Comparison of ENCODE assay signal across 13 cellular contexts in the genomic region with DNA sequence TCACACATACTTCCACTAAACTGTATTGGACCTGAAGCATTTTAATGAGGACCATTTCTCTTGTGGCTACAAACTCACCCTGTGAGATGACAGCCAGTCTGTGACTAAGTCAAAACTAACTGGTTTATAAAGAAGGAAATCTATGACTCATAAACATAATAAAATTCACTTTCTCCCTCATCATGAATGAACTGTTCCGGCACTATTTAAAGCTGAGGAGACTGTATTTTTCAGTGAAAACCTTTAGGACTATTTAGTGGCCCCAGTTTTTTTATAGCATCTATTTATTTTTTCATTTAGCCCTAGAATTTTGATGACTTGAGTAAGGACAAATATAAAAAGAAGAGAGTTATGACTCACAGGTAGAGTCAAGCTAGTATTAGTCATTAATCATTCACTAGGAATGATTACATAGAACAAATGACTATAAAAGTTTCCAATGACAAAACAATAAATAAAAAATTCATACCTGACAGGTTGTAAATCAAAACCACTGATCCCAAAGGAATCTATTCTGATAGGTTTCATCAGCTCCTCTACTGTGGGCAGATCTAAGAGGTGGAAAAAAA. TPM values are rescaled to one million over a fixed set of nuclear protein-coding genes. Genes with fewer than 3 reads are reported as not detected.
DNase-seq lines count a peak whose midpoint lies in the region; ATAC-seq and TF ChIP-seq lines count a peak whose summit lies in the region.
"Had no signal": no experiment of that assay in that cellular context is flagged by ENCODE, and none has a peak within 500 bp of the region (broad histone marks: within the 10 kb centered on the region; RNA-seq: fewer than 3 reads in every experiment).

No MANE protein-coding gene starts in this region.

- no peak overlapping the region for H4K5ac ChIP-seq in IMR-90 (ENCODE audit: low read depth, low read length)

- no peak overlapping the region for H3K27ac ChIP-seq in IMR-90 (ENCODE audit: insufficient read depth, low read length)
- H3K27ac ChIP-seq: skin epidermis had no signal

- no peak overlapping the region for H3K9ac ChIP-seq in IMR-90 (ENCODE audit: low read depth, low read length)

- dilution Hi-C loops in IMR-90 (cut with HindIII; ENCODE audit: low sequenced_read_pairs, unreplicated experiment), result no loop called here

- ATAC-seq in IMR-90 (ENCODE audit: low read depth) (peak; percentile 96), GM18867 (IDR thresholded peaks at IDR 0.05; ENCODE audit: unreplicated experiment) (no peak), left ventricle myocardium superior (no peak), HG03196 (IDR thresholded peaks at IDR 0.05; ENCODE audit: unreplicated experiment) (no peak)
- ATAC-seq: Right ventricle myocardium inferior had no signal

- H4K20me1 ChIP-seq in IMR-90 (ENCODE audit: insufficient read depth, low read length), result peaks cover 3% of the 10 kb centered on the region; the same call in 1 of the 2 replicates

- H2AK9ac ChIP-seq in IMR-90 (replicated peaks; ENCODE audit: low read depth, low read length, poor library complexity), result no peak overlapping the region

- H3K4me1 ChIP-seq in IMR-90 (ENCODE audit: control insufficient read depth, insufficient read depth, low read length), result no peaks in the 10 kb centered on the region

- CTCF ChIA-PET in IMR-90 (lab: Yijun Ruan, JAX), result interaction anchor here (1.5 kb wide), 1 partner anchor 10 kb away, joined by 4 read pairs; no protein-coding TSS in a partner anchor

- peak overlapping the region; percentile 77 for H3K27ac Mint-ChIP-seq in osteocyte (ENCODE audit: unreplicated experiment)
- H3K27ac Mint-ChIP-seq: activated naive CD8-positive, alpha-beta T cell had no signal

- BruUV-seq in IMR-90 (replicated peaks; lab: Mats Ljungman, UMichigan), result no TSS peak

- H3K9me3 ChIP-seq in IMR-90 (ENCODE audit: control insufficient read depth, insufficient read depth, low read length), result no peaks in the 10 kb centered on the region

- TF ChIP-seq POLR2A in IMR-90 (IDR thresholded peaks at IDR 0.05; ENCODE audit: low read depth, low read length), result no peak

- no peak overlapping the region for H2BK5ac ChIP-seq in IMR-90 (ENCODE audit: low read depth, low read length, poor library complexity, severe bottlenecking)

- no peaks in the 10 kb centered on the region; the same call in 1 of the 2 replicates for H3K9me1 ChIP-seq in IMR-90 (ENCODE audit: insufficient read depth, low read length)

- in situ Hi-C loops in IMR-90 (cut with MboI; ENCODE audit: low sequenced_read_pairs), result no loop called here

- H3K18ac ChIP-seq in IMR-90 (ENCODE audit: low read depth, low read length), result no peak overlapping the region

- H2BK120ac ChIP-seq in IMR-90 (ENCODE audit: low read depth, low read length), result no peak overlapping the region

- H3K4me2 ChIP-seq in IMR-90 (ENCODE audit: low read depth, low read length), result no peak overlapping the region

- peak; percentile 81 for DNase-seq in EL
- DNase-seq in IMR-90, result peak; percentile 83
- DNase-seq in cardiac fibroblast (ENCODE audit: low read depth in 2 of 2), result peak; percentile 19 to 78
- no peak for DNase-seq in osteocyte (ENCODE audit: extremely low spot score, unreplicated experiment)
- no peak for DNase-seq in left ventricle myocardium superior
- no peak for DNase-seq in posterior vena cava (ENCODE audit: low spot score)
- DNase-seq: DMS79, H7 had no signal

- TF ChIP-seq CTCF in IMR-90 (conservative IDR thresholded peaks at IDR 0.05; ENCODE audit: low read depth, low read length), result no peak
- no peak for TF ChIP-seq CTCF in cardiac fibroblast (IDR thresholded peaks at IDR 0.05; ENCODE audit: low read depth, low read length)
- TF ChIP-seq CTCF in osteocyte (IDR thresholded peaks at IDR 0.05), result no peak

- H3K4me1 Mint-ChIP-seq in osteocyte (ENCODE audit: unreplicated experiment), result peaks cover 14% of the 10 kb centered on the region

- intact Hi-C loops in IMR-90 (cut with micrococcal nuclease) (no loop called here), left ventricle myocardium superior (cut with micrococcal nuclease) (no loop called here), posterior vena cava (cut with DNase I) (no loop called here)

- no peak overlapping the region for H3K4ac ChIP-seq in IMR-90 (ENCODE audit: low read depth, low read length)

- no peak overlapping the region for H4K8ac ChIP-seq in IMR-90 (ENCODE audit: low read depth in 2 of 2, low read length in 2 of 2)

- H2BK15ac ChIP-seq in IMR-90 (ENCODE audit: low read depth, low read length), result no peak overlapping the region

- no peak overlapping the region for H3K14ac ChIP-seq in IMR-90 (replicated peaks; ENCODE audit: low read depth, low read length)

- no peak overlapping the region for H3K4me3 Mint-ChIP-seq in osteocyte (ENCODE audit: unreplicated experiment)
- H3K4me3 Mint-ChIP-seq: activated naive CD8-positive, alpha-beta T cell had no signal

- WGBS in IMR-90 (ENCODE audit: extremely low coverage in 2 of 2, insufficient read length in 1 of 2), 2 experiments, result no CpG with 5 or more reads among the region's 1 CpG

- no peak overlapping the region for H2AFZ ChIP-seq in IMR-90 (replicated peaks; ENCODE audit: low read length, poor library complexity)

- no peaks in the 10 kb centered on the region for H3K79me1 ChIP-seq in IMR-90 (ENCODE audit: low read depth in 1 of 2, low read length in 2 of 2)

- no peak overlapping the region for H2AK5ac ChIP-seq in IMR-90 (ENCODE audit: low read depth, low read length)

- H3K36me3 Mint-ChIP-seq in osteocyte (ENCODE audit: unreplicated experiment), result peaks cover 42% of the 10 kb centered on the region

- H3K4me3 ChIP-seq in IMR-90 (ENCODE audit: insufficient read depth, low read depth, low read length), result no peak overlapping the region
- no peak overlapping the region for H3K4me3 ChIP-seq in cardiac fibroblast (replicated peaks in 1 of 2; ENCODE audit: low read depth in 2 of 2, low read length in 2 of 2)
- H3K4me3 ChIP-seq: skin epidermis had no signal

- H3K9me3 Mint-ChIP-seq in osteocyte (ENCODE audit: unreplicated experiment), result no peaks in the 10 kb centered on the region

- no peak overlapping the region for H4K91ac ChIP-seq in IMR-90 (ENCODE audit: insufficient read depth, low read depth, low read length)

- H3K27me3 Mint-ChIP-seq in osteocyte (ENCODE audit: unreplicated experiment), result no peaks in the 10 kb centered on the region
- H3K27me3 Mint-ChIP-seq: activated naive CD8-positive, alpha-beta T cell had no signal

- POLR2A ChIA-PET in IMR-90 (lab: Charles Lee; ENCODE audit: unreplicated experiment), result no interaction called here

- H2BK20ac ChIP-seq in IMR-90 (ENCODE audit: low read depth, low read length), result no peak overlapping the region

- peaks cover 4% of the 10 kb centered on the region for H3K36me3 ChIP-seq in IMR-90 (ENCODE audit: control insufficient read depth, insufficient read depth, low read length)

- no peak overlapping the region for H3K56ac ChIP-seq in IMR-90 (ENCODE audit: extremely low read depth, insufficient read depth, low read length)

- no peak for TF ChIP-seq RAD21 in IMR-90 (IDR thresholded peaks at IDR 0.05; ENCODE audit: low read length)

- no peaks in the 10 kb centered on the region for H3K27me3 ChIP-seq in IMR-90 (ENCODE audit: control insufficient read depth, insufficient read depth, low read length)

- no peak overlapping the region for H3K23ac ChIP-seq in IMR-90 (ENCODE audit: low read depth, low read length)

TF ChIP-seq in IMR-90, 13 proteins besides CTCF, POLR2A, EP300 and RAD21:
- TF ChIP-seq MAFK (IDR thresholded peaks at IDR 0.05; ENCODE audit: low read depth, low read length), result peak; percentile 28; the same call in 1 of the 2 replicates
- peak; percentile 82 for TF ChIP-seq FOS (IDR thresholded peaks at IDR 0.05; ENCODE audit: low read depth, low read length)
- TF ChIP-seq CEBPB (IDR thresholded peaks at IDR 0.05; ENCODE audit: low read depth, low read length), result no peak
- no peak for TF ChIP-seq MAZ (IDR thresholded peaks at IDR 0.05; ENCODE audit: borderline replicate concordance, low read depth, low read length)
- peak; percentile 31; the same call in 1 of the 2 replicates for TF ChIP-seq BHLHE40 (IDR thresholded peaks at IDR 0.05; ENCODE audit: low read depth, low read length)
- TF ChIP-seq RFX5 (IDR thresholded peaks at IDR 0.05; ENCODE audit: low read depth, low read length), result no peak

RNA-seq across cellular contexts. Expression of gene CEP162, which starts 34.2 kb away (rescaled TPM):
- total RNA-seq in IMR-90 (2012; rRNA removed), result 1.6 and 4.7 TPM in 2 replicates
- 1.0 and 1.2 TPM in 2 replicates for polyA plus RNA-seq in IMR-90 (2012; rRNA removed)
- 0.05 and 0.11 TPM in 2 replicates for polyA plus RNA-seq in IMR-90 (2012; cell fraction: cytosol; rRNA removed)
- polyA plus RNA-seq in IMR-90 (2012; cell fraction: nucleus; rRNA removed; ENCODE audit: low replicate concordance), result 0.10 and 1.00 TPM in 2 replicates
- 10.1 and 10.7 TPM in 2 replicates for total RNA-seq in osteocyte
- total RNA-seq in left ventricle myocardium superior, result 3.3 TPM
- total RNA-seq in posterior vena cava, result 10 to 100 TPM in 1 of 2 donors, 1 to 10 TPM in 1; 9.4 to 11.8 TPM

Comparison
In these comparisons a context has a peak if more than half of its experiments do, and no peak if none do; other contexts are left out.
1. DNase-seq: peak in EL (single experiment), IMR-90 (single experiment) and cardiac fibroblast (2 of 2); none in osteocyte (single experiment), left ventricle myocardium superior (single experiment) and posterior vena cava (single experiment).